In the genomic region with DNA sequence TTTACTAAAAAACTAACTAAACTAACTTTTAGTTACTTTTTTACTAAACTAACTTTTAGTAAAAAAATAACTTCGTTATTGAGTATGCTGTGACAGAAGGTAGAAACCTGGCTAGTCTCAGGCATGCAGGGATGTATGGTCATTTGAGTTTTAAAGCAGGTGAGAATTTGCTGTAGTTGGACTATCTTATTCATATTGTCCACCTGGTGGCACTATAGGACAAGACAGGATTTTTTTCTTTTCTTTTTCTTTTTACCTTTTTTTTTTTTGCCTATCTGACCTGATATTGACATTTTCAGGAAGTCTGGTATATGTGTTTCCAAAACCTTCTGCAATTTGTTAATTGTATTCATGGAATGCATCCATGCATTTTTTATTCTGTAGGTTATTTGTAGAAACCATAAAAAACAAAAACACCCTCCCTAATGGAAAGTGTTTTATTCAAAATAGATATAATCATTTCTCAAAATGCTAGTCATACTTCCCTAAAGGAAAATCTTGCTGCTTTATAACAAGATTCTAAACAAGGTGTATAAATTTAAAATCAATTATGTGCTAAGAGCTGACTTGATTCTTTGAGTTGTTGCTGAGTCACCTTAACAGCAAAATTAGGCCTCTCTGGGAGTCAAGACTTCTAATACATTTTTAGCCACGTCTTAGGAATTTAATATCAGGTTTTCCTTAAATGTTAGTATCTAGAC, we compare ENCODE assay signal across 9 cellular contexts.
DNase-seq lines count a peak whose midpoint lies in the region; ATAC-seq, FAIRE-seq and TF ChIP-seq lines count a peak whose summit lies in the region.
"Had no signal": no experiment of that assay in that cellular context is flagged by ENCODE, and none has a peak within 500 bp of the region (broad histone marks: within the 10 kb centered on the region; RNA-seq: fewer than 3 reads in every experiment).

No MANE protein-coding gene starts in this region.

- 17 to 24% methylated on average over 2 of the region's 2 CpGs for whole genome bisulfite sequencing in esophagus squamous epithelium, 2 donors

- H3K79me2 ChIP-seq in OCI-LY7 (ENCODE audit: insufficient read depth, low read depth, low read length): no peaks in the 10 kb centered on the region

- DNase-seq in OCI-LY7 (ENCODE audit: low spot score) (peak; percentile 33), frontal cortex (ENCODE audit: low spot score in 2 of 2) (peak in 1 of 2 donors; percentile 1), esophagus squamous epithelium (lab: John Stamatoyannopoulos, UW) (no peak), globus pallidus (ENCODE audit: low spot score) (no peak)
- DNase-seq in stimulated activated CD4-positive, alpha-beta T cell treated with anti-CD3 and anti-CD28 coated beads, Interleukin-1b, Interleukin-23, amount 100 ng/mL, for 48 hours: no peak

- H3K4me3 ChIP-seq in GM12875 (ENCODE audit: low read depth, low read length) (no peak overlapping the region), OCI-LY7 (ENCODE audit: low read depth, low read length, poor library complexity, severe bottlenecking) (no peak overlapping the region), esophagus squamous epithelium (no peak overlapping the region)

- no TSS peak for BruUV-seq in OCI-LY7 (replicated peaks; lab: Mats Ljungman, UMichigan)

- 0 out of 2 replicates have a peak, but pooled peaks have one; percentile 10 for TF ChIP-seq CTCF in GM12875 (IDR thresholded peaks at IDR 0.05; ENCODE audit: borderline replicate concordance, insufficient read depth, low read depth, low read length)
- TF ChIP-seq CTCF in OCI-LY7 (conservative IDR thresholded peaks at IDR 0.05; ENCODE audit: low read length): peak; percentile 77
- peak in 1 of 6 experiments; percentile 10 for TF ChIP-seq CTCF in esophagus squamous epithelium (IDR thresholded peaks at IDR 0.05)

- H3K27me3 ChIP-seq in esophagus squamous epithelium: no peaks in the 10 kb centered on the region
- H3K27me3 ChIP-seq: neutrophil had no signal

- intact Hi-C loops in OCI-LY7 (cut with micrococcal nuclease; ENCODE audit: unreplicated experiment): loop anchor here (5.0 to 10.0 kb wide), 2 partner anchors 163 to 1345 kb away; no protein-coding TSS in a partner anchor
- intact Hi-C loops in esophagus squamous epithelium (cut with DNase I): no loop called here

- TF ChIP-seq POLR2A in esophagus squamous epithelium (IDR thresholded peaks at IDR 0.05): no peak

- POLR2A ChIA-PET in OCI-LY7 (lab: Charles Lee): no interaction called here

- H3K36me3 ChIP-seq in OCI-LY7 (ENCODE audit: insufficient read depth, low read length) (no peaks in the 10 kb centered on the region), esophagus squamous epithelium (no peaks in the 10 kb centered on the region)
- H3K36me3 ChIP-seq: neutrophil had no signal

- H4K20me1 ChIP-seq in OCI-LY7 (ENCODE audit: insufficient read depth, low read length): no peaks in the 10 kb centered on the region

- H3K4me2 ChIP-seq in OCI-LY7 (ENCODE audit: low read length): no peak overlapping the region

- H3K9me2 ChIP-seq in OCI-LY7 (ENCODE audit: insufficient read depth, low read length): no peaks in the 10 kb centered on the region

- H3K27ac ChIP-seq in OCI-LY7 (ENCODE audit: low read depth, low read length, poor library complexity, severe bottlenecking) (no peak overlapping the region), esophagus squamous epithelium (no peak overlapping the region)
- H3K27ac ChIP-seq: neutrophil had no signal

- CTCF ChIA-PET in OCI-LY7 (lab: Charles Lee; ENCODE audit: unreplicated experiment): no interaction called here

- peak; percentile 53 for FAIRE-seq in frontal cortex (lab: Jason Lieb, UNC)

- peak; percentile 61 for ATAC-seq in HG03469 (IDR thresholded peaks at IDR 0.05; ENCODE audit: unreplicated experiment)
- no peak for ATAC-seq in HG02885 (IDR thresholded peaks at IDR 0.05; ENCODE audit: poor library complexity, unreplicated experiment)

- H3K9me3 ChIP-seq in OCI-LY7 (ENCODE audit: low read length): no peaks in the 10 kb centered on the region
- H3K9me3 ChIP-seq in esophagus squamous epithelium: no peaks in the 10 kb centered on the region
- H3K9me3 ChIP-seq: neutrophil had no signal

- H3K4me1 ChIP-seq in OCI-LY7 (ENCODE audit: insufficient read depth, low read length, poor library complexity, severe bottlenecking) (no peaks in the 10 kb centered on the region), esophagus squamous epithelium (no peaks in the 10 kb centered on the region)

- no peak overlapping the region for H2AFZ ChIP-seq in OCI-LY7 (ENCODE audit: low read length)
